ENCODE assay signal across 9 cellular contexts in genomic region chr5:136053336-136054121, GRCh38. TPM values are rescaled to one million over a fixed set of nuclear protein-coding genes. Genes with fewer than 3 reads are reported as not detected.
DNase-seq lines count a peak whose midpoint lies in the region; ATAC-seq, FAIRE-seq and TF ChIP-seq lines count a peak whose summit lies in the region.
"Had no signal": no experiment of that assay in that cellular context is flagged by ENCODE, and none has a peak within 500 bp of the region (broad histone marks: within the 10 kb centered on the region; RNA-seq: fewer than 3 reads in every experiment).

No MANE protein-coding gene starts in this region.

- WGBS in prostate gland: 67% methylated on average over 6 of the region's 6 CpGs

- peak; percentile 36 for DNase-seq in activated effector memory CD4-positive, alpha-beta T cell treated with anti-CD3 and anti-CD28 coated beads, Interleukin-2, amount 50 U/mL, for 16 hours
- no peak for DNase-seq in activated effector memory CD4-positive, alpha-beta T cell treated with Interleukin-2 at 50 U/mL for 16 hours
- DNase-seq in breast epithelium (ENCODE audit: low spot score in 2 of 2) (peak in 1 of 2 donors; percentile 53), left lobe of liver (ENCODE audit: low spot score) (peak; percentile 90), urothelium cell line (ENCODE audit: low spot score) (peak; percentile 84), prostate gland (ENCODE audit: low spot score) (no peak)

- H3K4me1 ChIP-seq in breast epithelium (no peaks in the 10 kb centered on the region), prostate gland (replicated peaks) (no peaks in the 10 kb centered on the region)

- no peaks in the 10 kb centered on the region for H3K27me3 ChIP-seq in breast epithelium
- H3K27me3 ChIP-seq in prostate gland (replicated peaks; ENCODE audit: insufficient read depth): no peaks in the 10 kb centered on the region
- H3K27me3 ChIP-seq: upper lobe of left lung had no signal

- FAIRE-seq in urothelium cell line (lab: Jason Lieb, UNC): no peak

- intact Hi-C loops in breast epithelium (cut with DNase I; ENCODE audit: low total_unique reads): no loop called here
- intact Hi-C loops in prostate gland (cut with DNase I): no loop called here

- TF ChIP-seq POLR2A in breast epithelium (IDR thresholded peaks at IDR 0.05): no peak
- TF ChIP-seq POLR2A in prostate gland (IDR thresholded peaks at IDR 0.05): no peak

- H3K36me3 ChIP-seq in breast epithelium (no peaks in the 10 kb centered on the region), prostate gland (no peaks in the 10 kb centered on the region)

- ATAC-seq in left lobe of liver (peak; percentile 83), GM21825 (IDR thresholded peaks at IDR 0.05; ENCODE audit: unreplicated experiment) (no peak), HG03175 (IDR thresholded peaks at IDR 0.05; ENCODE audit: unreplicated experiment) (no peak)

- H3K27ac ChIP-seq in breast epithelium (peak overlapping the region; percentile 69 to 88), prostate gland (no peak overlapping the region)

- H3K4me3 ChIP-seq in breast epithelium (no peak overlapping the region), prostate gland (no peak overlapping the region)
- H3K4me3 ChIP-seq: upper lobe of left lung had no signal

- H3K9me3 ChIP-seq in breast epithelium: no peaks in the 10 kb centered on the region
- no peaks in the 10 kb centered on the region for H3K9me3 ChIP-seq in prostate gland
- H3K9me3 ChIP-seq: upper lobe of left lung had no signal

- TF ChIP-seq CTCF in breast epithelium (IDR thresholded peaks at IDR 0.05): no peak
- no peak for TF ChIP-seq CTCF in prostate gland (IDR thresholded peaks at IDR 0.05)

RNA-seq across cellular contexts. Expression of gene TGFBI, which starts 24.7 kb away (rescaled TPM):
- total RNA-seq in breast epithelium (100 to 1,000 TPM in 1 of 3 donors, 10 to 100 TPM in 2; 40.4 to 145 (median 45.2) TPM), left lobe of liver (49.3 TPM), prostate gland (10 to 100 TPM; 17.9 to 41.7 TPM)

Comparison
In these comparisons a context has a peak if more than half of its experiments do, and no peak if none do; other contexts are left out.
1. DNase-seq: peak in activated effector memory CD4-positive, alpha-beta T cell treated with anti-CD3 and anti-CD28 coated beads, Interleukin-2, amount 50 U/mL, for 16 hours (single experiment), left lobe of liver (single experiment) and urothelium cell line (single experiment); none in activated effector memory CD4-positive, alpha-beta T cell treated with Interleukin-2 at 50 U/mL for 16 hours (single experiment) and prostate gland (single experiment).
2. H3K27ac ChIP-seq: peak in breast epithelium (2 of 2); none in prostate gland (0 of 2).